In genomic region chr11:8032122-8032521, GRCh38 we compare ENCODE assay signal across 27 cellular contexts. TPM values are rescaled to one million over a fixed set of nuclear protein-coding genes. Genes with fewer than 3 reads are reported as not detected.
A peak's percentile ranks its signal among the peaks of the same experiment; 100 is the strongest.
DNase-seq lines count a peak whose midpoint lies in the region; ATAC-seq, FAIRE-seq and TF ChIP-seq lines count a peak whose summit lies in the region.
"Had no signal": no experiment of that assay in that cellular context is flagged by ENCODE, and none has a peak within 500 bp of the region (broad histone marks: within the 10 kb centered on the region; RNA-seq: fewer than 3 reads in every experiment).

No MANE protein-coding gene starts in this region.

- H3K9me3 ChIP-seq in T-helper 17 cell (ENCODE audit: control insufficient read depth, low read length, poor library complexity, severe bottlenecking) (no peaks in the 10 kb centered on the region), H1 (ENCODE audit: insufficient read depth in 2 of 2, low read depth in 1 of 2, low read length in 1 of 2) (no peaks in the 10 kb centered on the region)
- H3K9me3 ChIP-seq: A549; BLaER1 treated with 17β-estradiol and CSF1 and Interleukin-3, amounts not matched to agents 10 nM and 100 nM had no signal

- peaks cover 8% of the 10 kb centered on the region for H3K27me3 Mint-ChIP-seq in activated CD8-positive, alpha-beta memory T cell treated with anti-CD3 and anti-CD28 coated beads, Interleukin-2, amount 10 ng/mL, durations not matched to agents 7 days and 5 days
- H3K27me3 Mint-ChIP-seq in T-helper 17 cell = peaks cover 38% of the 10 kb centered on the region
- peaks cover 30% of the 10 kb centered on the region for H3K27me3 Mint-ChIP-seq in activated naive CD4-positive, alpha-beta T cell treated with anti-CD3 and anti-CD28 coated beads for 36 hours (ENCODE audit: low read depth)

- no peaks in the 10 kb centered on the region for H3K79me1 ChIP-seq in H1 (ENCODE audit: low read depth, low read length)

- no peak for TF ChIP-seq POLR2A in H1 (IDR thresholded peaks at IDR 0.05; ENCODE audit: control extremely low read depth in 1 of 2, low read depth in 2 of 2, low read length in 2 of 2)

- no peak overlapping the region for H3K4me3 Mint-ChIP-seq in activated CD8-positive, alpha-beta memory T cell treated with anti-CD3 and anti-CD28 coated beads, Interleukin-2, amount 10 ng/mL, durations not matched to agents 7 days and 5 days
- no peak overlapping the region for H3K4me3 Mint-ChIP-seq in T-helper 17 cell
- H3K4me3 Mint-ChIP-seq in activated naive CD4-positive, alpha-beta T cell treated with anti-CD3 and anti-CD28 coated beads for 36 hours = no peak overlapping the region

- H3K4ac ChIP-seq in H1 (replicated peaks; ENCODE audit: insufficient read length, low read depth, low read length) = no peak overlapping the region

- H4K5ac ChIP-seq in H1 (ENCODE audit: insufficient read length, low read depth, low read length) = no peak overlapping the region

- no peaks in the 10 kb centered on the region for H3K36me3 Mint-ChIP-seq in activated CD8-positive, alpha-beta memory T cell treated with anti-CD3 and anti-CD28 coated beads, Interleukin-2, amount 10 ng/mL, durations not matched to agents 7 days and 5 days
- peaks cover 2% of the 10 kb centered on the region for H3K36me3 Mint-ChIP-seq in T-helper 17 cell (ENCODE audit: low read depth)
- H3K36me3 Mint-ChIP-seq in activated naive CD4-positive, alpha-beta T cell treated with anti-CD3 and anti-CD28 coated beads for 36 hours (ENCODE audit: low read depth) = no peaks in the 10 kb centered on the region
- H3K36me3 Mint-ChIP-seq: CD4-positive, alpha-beta memory T cell had no signal

- no peak overlapping the region for H2BK5ac ChIP-seq in H1 (ENCODE audit: low read depth, low read length)

- no peak overlapping the region for H3K27ac Mint-ChIP-seq in activated CD8-positive, alpha-beta memory T cell treated with anti-CD3 and anti-CD28 coated beads, Interleukin-2, amount 10 ng/mL, durations not matched to agents 7 days and 5 days
- H3K27ac Mint-ChIP-seq in T-helper 17 cell = peak overlapping the region; percentile 83
- no peak overlapping the region for H3K27ac Mint-ChIP-seq in activated naive CD4-positive, alpha-beta T cell treated with anti-CD3 and anti-CD28 coated beads for 36 hours

- no peak for TF ChIP-seq RAD21 in H1 (IDR thresholded peaks at IDR 0.05 in 1 of 2, conservative IDR thresholded peaks at IDR 0.05 in 1 of 2; ENCODE audit: low read depth in 2 of 2, low read length in 2 of 2)

- CTCF ChIA-PET in activated CD8-positive, alpha-beta memory T cell treated with anti-CD3 and anti-CD28 coated beads, Interleukin-2, amount 10 ng/mL, durations not matched to agents 7 days and 5 days (lab: Charles Lee) = interaction anchor here (1.1 to 6.8 kb wide), 7 partner anchors 11 to 106 kb away, joined by 3 to 173 read pairs (median 8); no protein-coding TSS in a partner anchor
- CTCF ChIA-PET in H1 (lab: Charles Lee; ENCODE audit: partially characterized antibody) = interaction anchor here (0.6 to 31.7 kb wide), 19 partner anchors 9 to 175 kb away, joined by 3 to 1283 read pairs (median 5); partner anchors contain the start of gene TUB
- CTCF ChIA-PET in activated naive CD4-positive, alpha-beta T cell treated with anti-CD3 and anti-CD28 coated beads for 36 hours (lab: Charles Lee) = interaction anchor here (0.7 to 3.5 kb wide), 3 partner anchors 18 to 40 kb away, joined by 3 to 29 read pairs (median 10); no protein-coding TSS in a partner anchor

- no peak overlapping the region for H3K14ac ChIP-seq in H1 (ENCODE audit: insufficient read length)

- POLR2A ChIA-PET in H1 (lab: Charles Lee; ENCODE audit: partially characterized antibody) = interaction anchor here (0.9 kb wide), 1 partner anchor 50 kb away, joined by 3 read pairs; no protein-coding TSS in a partner anchor

- H2BK15ac ChIP-seq in H1 (ENCODE audit: low read length) = 0 out of 2 replicates have a peak overlapping the region, but pooled peaks have one; percentile 40

- H3K18ac ChIP-seq in H1 (ENCODE audit: extremely low read depth, low read length) = no peak overlapping the region

- H3K9me3 Mint-ChIP-seq in activated CD8-positive, alpha-beta memory T cell treated with anti-CD3 and anti-CD28 coated beads, Interleukin-2, amount 10 ng/mL, durations not matched to agents 7 days and 5 days (ENCODE audit: low read depth) = no peaks in the 10 kb centered on the region
- H3K9me3 Mint-ChIP-seq in activated naive CD4-positive, alpha-beta T cell treated with anti-CD3 and anti-CD28 coated beads for 36 hours = no peaks in the 10 kb centered on the region
- H3K9me3 Mint-ChIP-seq: CD4-positive, alpha-beta memory T cell had no signal

- H3K4me1 ChIP-seq in H1 (replicated peaks in 1 of 4; ENCODE audit: control insufficient read depth in 3 of 4, insufficient read depth in 4 of 4, low read length in 3 of 4) = peaks cover 0 to 13% (median 4%) of the 10 kb centered on the region in 4 experiments; a peak in 5 of 7 replicates
- H3K4me1 ChIP-seq: A549 had no signal

- H2BK120ac ChIP-seq in H1 (replicated peaks; ENCODE audit: low read depth, low read length) = no peak overlapping the region

- no peak overlapping the region for H2AFZ ChIP-seq in H1 (ENCODE audit: low read length)

- intact Hi-C loops in activated naive CD4-positive, alpha-beta T cell treated with anti-CD3 and anti-CD28 coated beads for 36 hours (cut with micrococcal nuclease) = loop anchor here (2.0 kb wide), 1 partner anchor 25 kb away; no protein-coding TSS in a partner anchor

- no peak overlapping the region for H3K23ac ChIP-seq in H1 (ENCODE audit: insufficient read length)

- no peaks in the 10 kb centered on the region for H4K20me1 ChIP-seq in H1 (replicated peaks in 1 of 2; ENCODE audit: control insufficient read depth in 1 of 2, insufficient read depth in 2 of 2, low read length in 2 of 2)
- H4K20me1 ChIP-seq: BLaER1 treated with 17β-estradiol and CSF1 and Interleukin-3, amounts not matched to agents 10 nM and 100 nM had no signal

- TF ChIP-seq EP300 in H1 (IDR thresholded peaks at IDR 0.05; ENCODE audit: borderline replicate concordance in 1 of 2, low read depth in 2 of 2, low read length in 2 of 2) = no peak

- no peak overlapping the region for H3K4me3 ChIP-seq in H1 (ENCODE audit: extremely low read depth in 1 of 4, insufficient read depth in 2 of 4, low read depth in 3 of 4, low read length in 4 of 4)
- H3K4me3 ChIP-seq: A549; BLaER1 treated with 17β-estradiol and CSF1 and Interleukin-3, amounts not matched to agents 10 nM and 100 nM; GM12878 had no signal

- no peaks in the 10 kb centered on the region for H3K23me2 ChIP-seq in H1 (ENCODE audit: low read depth, low read length)

- no peak for TF ChIP-seq CTCF in H1 (IDR thresholded peaks at IDR 0.05; ENCODE audit: control extremely low read depth in 1 of 3, insufficient read depth in 1 of 3, low read depth in 1 of 3, low read length in 3 of 3)

- H3K56ac ChIP-seq in H1 (replicated peaks; ENCODE audit: insufficient read length, low read depth, low read length) = no peak overlapping the region

- peak overlapping the region; percentile 87; the same call in 1 of the 2 replicates for H4K8ac ChIP-seq in H1 (ENCODE audit: extremely low read depth, insufficient read depth, low read length)

- peak overlapping the region; percentile 63; the same call in 1 of the 2 replicates for H2BK12ac ChIP-seq in H1 (ENCODE audit: low read depth, low read length)

- no peak overlapping the region for H2AK5ac ChIP-seq in H1 (ENCODE audit: low read depth, low read length)

- no peak overlapping the region for H2BK20ac ChIP-seq in H1 (ENCODE audit: low read length)

- H4K91ac ChIP-seq in H1 (replicated peaks; ENCODE audit: insufficient read length, low read length) = no peak overlapping the region

- no peak for FAIRE-seq in H1 (lab: Jason Lieb, UNC)
- FAIRE-seq: A549, GM12878 had no signal

- peaks cover 2% of the 10 kb centered on the region for H3K4me1 Mint-ChIP-seq in activated CD8-positive, alpha-beta memory T cell treated with anti-CD3 and anti-CD28 coated beads, Interleukin-2, amount 10 ng/mL, durations not matched to agents 7 days and 5 days
- H3K4me1 Mint-ChIP-seq in T-helper 17 cell = peaks cover 16% of the 10 kb centered on the region
- peaks cover 4% of the 10 kb centered on the region for H3K4me1 Mint-ChIP-seq in activated naive CD4-positive, alpha-beta T cell treated with anti-CD3 and anti-CD28 coated beads for 36 hours (ENCODE audit: low read depth)

- H3K36me3 ChIP-seq in H1 (ENCODE audit: control insufficient read depth in 2 of 4, insufficient read depth in 4 of 4, low read length in 3 of 4) = no peaks in the 10 kb centered on the region
- H3K36me3 ChIP-seq: BLaER1 treated with 17β-estradiol and CSF1 and Interleukin-3, amounts not matched to agents 10 nM and 100 nM had no signal

- peak; percentile 21 for DNase-seq in activated CD8-positive, alpha-beta memory T cell treated with anti-CD3 and anti-CD28 coated beads, Interleukin-2, amount 10 ng/mL, durations not matched to agents 7 days and 5 days
- no peak for DNase-seq in activated CD8-positive, alpha-beta memory T cell treated with anti-CD3 and anti-CD28 coated beads, Interleukin-2, amount 50 U/mL, for 4 hours
- DNase-seq in T-helper 17 cell = no peak
- no peak for DNase-seq in H1 (ENCODE audit: low read depth in 1 of 2, low spot score in 2 of 2)
- DNase-seq in OCI-M2 (lab: John Stamatoyannopoulos, UW; ENCODE audit: unreplicated experiment) = no peak
- DNase-seq in activated naive CD4-positive, alpha-beta T cell treated with anti-CD3 and anti-CD28 coated beads for 36 hours = no peak
- DNase-seq: AML-193; CD4-positive, alpha-beta memory T cell; COR-L47; DMS 273 treated with DMSO at 0.1 percent for 48 hours; DMS79; EL; GDM1; NCI-H1048; NCI-H1417; NCI-H1694; NCI-H2029 treated with DMSO at 0.1 percent for 48 hours; NCI-H446 treated with DMSO at 0.1 percent for 48 hours; NCI-H526; NCI-H82; SHP77 treated with DMSO at 0.1 percent for 48 hours had no signal

- no peak overlapping the region; a peak in 1 of 4 replicates for H3K4me2 ChIP-seq in H1 (ENCODE audit: insufficient read depth in 1 of 2, low read depth in 2 of 2, low read length in 2 of 2)

- no peak overlapping the region for H3K9ac ChIP-seq in H1 (replicated peaks in 1 of 4; ENCODE audit: extremely low read depth in 1 of 4, low read depth in 3 of 4, low read length in 3 of 4)

- H3K27me3 ChIP-seq in H1 (replicated peaks in 1 of 4; ENCODE audit: control insufficient read depth in 3 of 4, extremely low read depth in 1 of 4, insufficient read depth in 3 of 4, low read length in 3 of 4) = peaks cover 0 to 14% (median 6%) of the 10 kb centered on the region in 4 experiments; a peak in 5 of 7 replicates
- H3K27me3 ChIP-seq: BLaER1 treated with 17β-estradiol and CSF1 and Interleukin-3, amounts not matched to agents 10 nM and 100 nM had no signal

- WGBS in H1 (ENCODE audit: extremely low coverage in 1 of 2, insufficient coverage in 1 of 2, insufficient read length in 1 of 2, insufficient replicate concordance in 2 of 2, low coverage in 1 of 2, low lambda C conversion rate in 2 of 2, missing lambda C conversion rate in 1 of 2), 2 experiments = 92% methylated on average over 10 of the region's 10 CpGs; no CpG with 5 or more reads in 1 of the 2 experiments

- H3K27ac ChIP-seq in H1 (ENCODE audit: low read depth, low read length) = no peak overlapping the region
- H3K27ac ChIP-seq: A549, HL-60, RWPE1 had no signal

- H3K79me2 ChIP-seq in H1 (ENCODE audit: control insufficient read depth in 1 of 2, insufficient read depth in 2 of 2, low read length in 2 of 2) = no peaks in the 10 kb centered on the region

- no peak for ATAC-seq in activated CD8-positive, alpha-beta memory T cell treated with anti-CD3 and anti-CD28 coated beads, Interleukin-2, amount 10 ng/mL, durations not matched to agents 7 days and 5 days
- ATAC-seq in T-helper 17 cell (no peak), GM19328 (IDR thresholded peaks at IDR 0.05; ENCODE audit: unreplicated experiment) (no peak)

RNA-seq across cellular contexts. Expression of gene EIF3F, which starts 45.0 kb away (rescaled TPM):
- total RNA-seq in activated CD8-positive, alpha-beta memory T cell treated with anti-CD3 and anti-CD28 coated beads, Interleukin-2, amount 10 ng/mL, durations not matched to agents 7 days and 5 days = 100 to 1,000 TPM; 192 to 234 TPM
- 100 to 1,000 TPM; 376 to 391 TPM for total RNA-seq in T-helper 17 cell
- total RNA-seq in H1 (2021; fragmentation: NEBNext Ultra II Directional; extraction: Animal tissue kit (Norgen Biotek cat#: 25700)) = 385 and 388 TPM in 2 replicates
- polyA plus RNA-seq in H1 (2011; rRNA removed) = 222 and 469 TPM in 2 replicates
- polyA plus RNA-seq in H1 (2011; cell fraction: cytosol; rRNA removed) = 352 TPM
- polyA plus RNA-seq in H1 (2011; cell fraction: nucleus; rRNA removed) = 349 TPM
- 353 to 461 TPM (median 430 TPM) in 4 replicates for polyA plus RNA-seq in H1 (2012, experiment 1 of 2)
- 373 TPM for polyA plus RNA-seq in H1 (2012, experiment 2 of 2)
- polyA plus RNA-seq in H1 (2013, experiment 1 of 2) = 479 TPM
- 464 TPM for polyA plus RNA-seq in H1 (2013, experiment 2 of 2)
- polyA minus RNA-seq in H1 (2011; rRNA and poly(A)+ RNA removed) = 220 and 221 TPM in 2 replicates
- 184 TPM for polyA minus RNA-seq in H1 (2011; cell fraction: cytosol; rRNA and poly(A)+ RNA removed)
- polyA minus RNA-seq in H1 (2011; cell fraction: nucleus; rRNA and poly(A)+ RNA removed) = 187 TPM
- total RNA-seq in activated naive CD4-positive, alpha-beta T cell treated with anti-CD3 and anti-CD28 coated beads for 36 hours = 100 to 1,000 TPM; 365 to 380 TPM

RNA-seq across cellular contexts. Expression of gene TUB, which starts 48.9 kb away (rescaled TPM):
- total RNA-seq in activated CD8-positive, alpha-beta memory T cell treated with anti-CD3 and anti-CD28 coated beads, Interleukin-2, amount 10 ng/mL, durations not matched to agents 7 days and 5 days = under 1 TPM; 0.07 to 0.09 TPM
- under 1 TPM; 0.37 to 0.72 TPM for total RNA-seq in T-helper 17 cell
- total RNA-seq in H1 (2021; fragmentation: NEBNext Ultra II Directional; extraction: Animal tissue kit (Norgen Biotek cat#: 25700)) = 29.9 and 31.3 TPM in 2 replicates
- 14.8 and 15.3 TPM in 2 replicates for polyA plus RNA-seq in H1 (2011; rRNA removed)
- 19.8 TPM for polyA plus RNA-seq in H1 (2011; cell fraction: cytosol; rRNA removed)
- polyA plus RNA-seq in H1 (2011; cell fraction: nucleus; rRNA removed) = 34.3 TPM
- 16.3 to 20.5 TPM (median 20.1 TPM) in 4 replicates for polyA plus RNA-seq in H1 (2012, experiment 1 of 2)
- 5.1 TPM for polyA plus RNA-seq in H1 (2012, experiment 2 of 2)
- polyA plus RNA-seq in H1 (2013, experiment 1 of 2) = 12.3 TPM
- 11.4 TPM for polyA plus RNA-seq in H1 (2013, experiment 2 of 2)
- polyA minus RNA-seq in H1 (2011; rRNA and poly(A)+ RNA removed) = 29.7 and 37.5 TPM in 2 replicates
- 26.1 TPM for polyA minus RNA-seq in H1 (2011; cell fraction: cytosol; rRNA and poly(A)+ RNA removed)
- 16.7 TPM for polyA minus RNA-seq in H1 (2011; cell fraction: nucleus; rRNA and poly(A)+ RNA removed)
- under 1 TPM; 0.67 to 0.69 TPM for total RNA-seq in activated naive CD4-positive, alpha-beta T cell treated with anti-CD3 and anti-CD28 coated beads for 36 hours
- total RNA-seq: GM12878 had no signal

Comparison
In these comparisons a context has a peak if more than half of its experiments do, and no peak if none do; other contexts are left out.
1. RNA of gene TUB, which starts 48.9 kb away (total RNA-seq): 29.9 to 31.3 TPM in H1; 0.37 to 0.72 TPM in T-helper 17 cell, 0.67 to 0.69 TPM in activated naive CD4-positive, alpha-beta T cell treated with anti-CD3 and anti-CD28 coated beads for 36 hours and 0.07 to 0.09 TPM in activated CD8-positive, alpha-beta memory T cell treated with anti-CD3 and anti-CD28 coated beads, Interleukin-2, amount 10 ng/mL, durations not matched to agents 7 days and 5 days; every median in the first group is over 10 times any median in the second.